Comparison of ENCODE assay signal across 1 cellular context in the genomic region with DNA sequence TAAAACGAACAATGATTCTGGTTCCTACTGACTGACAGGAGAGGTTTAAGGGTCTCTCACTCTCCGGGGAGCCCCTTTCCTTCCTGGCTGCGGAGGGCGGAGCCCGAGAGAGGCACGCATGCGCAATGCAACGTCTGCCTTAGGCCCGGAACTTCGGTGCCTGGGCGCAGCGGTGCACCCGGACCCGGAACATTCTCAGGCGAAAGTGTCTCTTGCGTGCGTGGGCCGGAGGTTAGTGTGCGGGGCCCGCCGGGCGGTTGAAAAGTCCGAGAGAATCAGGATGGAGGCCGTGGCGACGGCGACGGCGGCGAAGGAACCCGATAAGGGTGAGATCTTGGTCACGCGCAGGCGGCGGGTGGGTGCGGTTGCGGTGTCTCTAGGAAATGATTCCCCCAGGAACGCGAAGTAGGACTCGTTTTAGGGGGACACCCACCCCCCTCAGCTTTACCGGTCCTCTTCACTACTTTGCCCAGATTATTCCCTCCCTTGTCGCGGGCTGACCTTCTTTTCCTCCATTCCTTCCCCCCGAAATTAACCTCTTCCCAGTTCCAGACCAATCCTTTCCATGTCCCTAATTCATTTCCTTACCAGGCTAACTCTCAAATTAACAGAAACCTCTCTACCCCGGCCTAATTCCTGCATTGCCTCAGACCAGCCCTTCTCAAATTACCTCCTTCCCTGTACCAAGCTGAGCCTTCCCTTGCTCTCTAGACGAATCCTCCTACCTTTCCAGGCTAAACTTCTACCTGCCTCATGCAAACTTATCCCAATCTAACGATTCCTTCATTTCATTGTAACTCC.
A peak's percentile ranks its signal among the peaks of the same experiment; 100 is the strongest.
TF ChIP-seq lines count a peak whose summit lies in the region.

A gene (plus strand): TSS at position 142 of the 801 bp plus-strand sequence. CDS start 139 bp downstream, at position 281.

TF ChIP-seq in GM12878, 131 proteins besides CTCF, POLR2A, EP300 and RAD21 (continued from another document and continues in another):
- TF ChIP-seq, protein P1, sequence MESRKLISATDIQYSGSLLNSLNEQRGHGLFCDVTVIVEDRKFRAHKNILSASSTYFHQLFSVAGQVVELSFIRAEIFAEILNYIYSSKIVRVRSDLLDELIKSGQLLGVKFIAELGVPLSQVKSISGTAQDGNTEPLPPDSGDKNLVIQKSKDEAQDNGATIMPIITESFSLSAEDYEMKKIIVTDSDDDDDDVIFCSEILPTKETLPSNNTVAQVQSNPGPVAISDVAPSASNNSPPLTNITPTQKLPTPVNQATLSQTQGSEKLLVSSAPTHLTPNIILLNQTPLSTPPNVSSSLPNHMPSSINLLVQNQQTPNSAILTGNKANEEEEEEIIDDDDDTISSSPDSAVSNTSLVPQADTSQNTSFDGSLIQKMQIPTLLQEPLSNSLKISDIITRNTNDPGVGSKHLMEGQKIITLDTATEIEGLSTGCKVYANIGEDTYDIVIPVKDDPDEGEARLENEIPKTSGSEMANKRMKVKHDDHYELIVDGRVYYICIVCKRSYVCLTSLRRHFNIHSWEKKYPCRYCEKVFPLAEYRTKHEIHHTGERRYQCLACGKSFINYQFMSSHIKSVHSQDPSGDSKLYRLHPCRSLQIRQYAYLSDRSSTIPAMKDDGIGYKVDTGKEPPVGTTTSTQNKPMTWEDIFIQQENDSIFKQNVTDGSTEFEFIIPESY (IDR thresholded peaks at IDR 0.05), result peak; percentile 10; the same call in 1 of the 2 replicates
- no peak for TF ChIP-seq KAT2A (conservative IDR thresholded peaks at IDR 0.05; ENCODE audit: control insufficient read depth, low read depth, low read length)
- TF ChIP-seq SMAD5 (IDR thresholded peaks at IDR 0.05; ENCODE audit: low read depth), result peak; percentile 79
- TF ChIP-seq EED (IDR thresholded peaks at IDR 0.05; ENCODE audit: low read depth), result 0 out of 2 replicates have a peak, but pooled peaks have one; percentile 42
- TF ChIP-seq, protein P2, sequence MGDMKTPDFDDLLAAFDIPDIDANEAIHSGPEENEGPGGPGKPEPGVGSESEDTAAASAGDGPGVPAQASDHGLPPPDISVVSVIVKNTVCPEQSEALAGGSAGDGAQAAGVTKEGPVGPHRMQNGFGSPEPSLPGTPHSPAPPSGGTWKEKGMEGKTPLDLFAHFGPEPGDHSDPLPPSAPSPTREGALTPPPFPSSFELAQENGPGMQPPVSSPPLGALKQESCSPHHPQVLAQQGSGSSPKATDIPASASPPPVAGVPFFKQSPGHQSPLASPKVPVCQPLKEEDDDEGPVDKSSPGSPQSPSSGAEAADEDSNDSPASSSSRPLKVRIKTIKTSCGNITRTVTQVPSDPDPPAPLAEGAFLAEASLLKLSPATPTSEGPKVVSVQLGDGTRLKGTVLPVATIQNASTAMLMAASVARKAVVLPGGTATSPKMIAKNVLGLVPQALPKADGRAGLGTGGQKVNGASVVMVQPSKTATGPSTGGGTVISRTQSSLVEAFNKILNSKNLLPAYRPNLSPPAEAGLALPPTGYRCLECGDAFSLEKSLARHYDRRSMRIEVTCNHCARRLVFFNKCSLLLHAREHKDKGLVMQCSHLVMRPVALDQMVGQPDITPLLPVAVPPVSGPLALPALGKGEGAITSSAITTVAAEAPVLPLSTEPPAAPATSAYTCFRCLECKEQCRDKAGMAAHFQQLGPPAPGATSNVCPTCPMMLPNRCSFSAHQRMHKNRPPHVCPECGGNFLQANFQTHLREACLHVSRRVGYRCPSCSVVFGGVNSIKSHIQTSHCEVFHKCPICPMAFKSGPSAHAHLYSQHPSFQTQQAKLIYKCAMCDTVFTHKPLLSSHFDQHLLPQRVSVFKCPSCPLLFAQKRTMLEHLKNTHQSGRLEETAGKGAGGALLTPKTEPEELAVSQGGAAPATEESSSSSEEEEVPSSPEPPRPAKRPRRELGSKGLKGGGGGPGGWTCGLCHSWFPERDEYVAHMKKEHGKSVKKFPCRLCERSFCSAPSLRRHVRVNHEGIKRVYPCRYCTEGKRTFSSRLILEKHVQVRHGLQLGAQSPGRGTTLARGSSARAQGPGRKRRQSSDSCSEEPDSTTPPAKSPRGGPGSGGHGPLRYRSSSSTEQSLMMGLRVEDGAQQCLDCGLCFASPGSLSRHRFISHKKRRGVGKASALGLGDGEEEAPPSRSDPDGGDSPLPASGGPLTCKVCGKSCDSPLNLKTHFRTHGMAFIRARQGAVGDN (IDR thresholded peaks at IDR 0.05), result peak; percentile 70
- peak; percentile 54; the same call in 1 of the 2 replicates for TF ChIP-seq HDGF (IDR thresholded peaks at IDR 0.05)
- TF ChIP-seq, protein P3, sequence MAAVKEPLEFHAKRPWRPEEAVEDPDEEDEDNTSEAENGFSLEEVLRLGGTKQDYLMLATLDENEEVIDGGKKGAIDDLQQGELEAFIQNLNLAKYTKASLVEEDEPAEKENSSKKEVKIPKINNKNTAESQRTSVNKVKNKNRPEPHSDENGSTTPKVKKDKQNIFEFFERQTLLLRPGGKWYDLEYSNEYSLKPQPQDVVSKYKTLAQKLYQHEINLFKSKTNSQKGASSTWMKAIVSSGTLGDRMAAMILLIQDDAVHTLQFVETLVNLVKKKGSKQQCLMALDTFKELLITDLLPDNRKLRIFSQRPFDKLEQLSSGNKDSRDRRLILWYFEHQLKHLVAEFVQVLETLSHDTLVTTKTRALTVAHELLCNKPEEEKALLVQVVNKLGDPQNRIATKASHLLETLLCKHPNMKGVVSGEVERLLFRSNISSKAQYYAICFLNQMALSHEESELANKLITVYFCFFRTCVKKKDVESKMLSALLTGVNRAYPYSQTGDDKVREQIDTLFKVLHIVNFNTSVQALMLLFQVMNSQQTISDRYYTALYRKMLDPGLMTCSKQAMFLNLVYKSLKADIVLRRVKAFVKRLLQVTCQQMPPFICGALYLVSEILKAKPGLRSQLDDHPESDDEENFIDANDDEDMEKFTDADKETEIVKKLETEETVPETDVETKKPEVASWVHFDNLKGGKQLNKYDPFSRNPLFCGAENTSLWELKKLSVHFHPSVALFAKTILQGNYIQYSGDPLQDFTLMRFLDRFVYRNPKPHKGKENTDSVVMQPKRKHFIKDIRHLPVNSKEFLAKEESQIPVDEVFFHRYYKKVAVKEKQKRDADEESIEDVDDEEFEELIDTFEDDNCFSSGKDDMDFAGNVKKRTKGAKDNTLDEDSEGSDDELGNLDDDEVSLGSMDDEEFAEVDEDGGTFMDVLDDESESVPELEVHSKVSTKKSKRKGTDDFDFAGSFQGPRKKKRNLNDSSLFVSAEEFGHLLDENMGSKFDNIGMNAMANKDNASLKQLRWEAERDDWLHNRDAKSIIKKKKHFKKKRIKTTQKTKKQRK (IDR thresholded peaks at IDR 0.05; ENCODE audit: low read depth, low read length), result no peak
- no peak for TF ChIP-seq NFYA (IDR thresholded peaks at IDR 0.05; ENCODE audit: borderline replicate concordance, low read depth, low read length)
- TF ChIP-seq CBX3 (IDR thresholded peaks at IDR 0.05; ENCODE audit: borderline replicate concordance, low read depth), result no peak
- TF ChIP-seq, protein P4, sequence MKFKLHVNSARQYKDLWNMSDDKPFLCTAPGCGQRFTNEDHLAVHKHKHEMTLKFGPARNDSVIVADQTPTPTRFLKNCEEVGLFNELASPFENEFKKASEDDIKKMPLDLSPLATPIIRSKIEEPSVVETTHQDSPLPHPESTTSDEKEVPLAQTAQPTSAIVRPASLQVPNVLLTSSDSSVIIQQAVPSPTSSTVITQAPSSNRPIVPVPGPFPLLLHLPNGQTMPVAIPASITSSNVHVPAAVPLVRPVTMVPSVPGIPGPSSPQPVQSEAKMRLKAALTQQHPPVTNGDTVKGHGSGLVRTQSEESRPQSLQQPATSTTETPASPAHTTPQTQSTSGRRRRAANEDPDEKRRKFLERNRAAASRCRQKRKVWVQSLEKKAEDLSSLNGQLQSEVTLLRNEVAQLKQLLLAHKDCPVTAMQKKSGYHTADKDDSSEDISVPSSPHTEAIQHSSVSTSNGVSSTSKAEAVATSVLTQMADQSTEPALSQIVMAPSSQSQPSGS (IDR thresholded peaks at IDR 0.05; ENCODE audit: low read length), result no peak
- TF ChIP-seq PAX5 (IDR thresholded peaks at IDR 0.05; ENCODE audit: borderline replicate concordance, low read depth, low read length), result peak; percentile 99
- no peak; the same call in none of the 2 replicates for TF ChIP-seq FOXK2 (IDR thresholded peaks at IDR 0.05)
- TF ChIP-seq, protein P5, sequence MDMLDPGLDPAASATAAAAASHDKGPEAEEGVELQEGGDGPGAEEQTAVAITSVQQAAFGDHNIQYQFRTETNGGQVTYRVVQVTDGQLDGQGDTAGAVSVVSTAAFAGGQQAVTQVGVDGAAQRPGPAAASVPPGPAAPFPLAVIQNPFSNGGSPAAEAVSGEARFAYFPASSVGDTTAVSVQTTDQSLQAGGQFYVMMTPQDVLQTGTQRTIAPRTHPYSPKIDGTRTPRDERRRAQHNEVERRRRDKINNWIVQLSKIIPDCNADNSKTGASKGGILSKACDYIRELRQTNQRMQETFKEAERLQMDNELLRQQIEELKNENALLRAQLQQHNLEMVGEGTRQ (IDR thresholded peaks at IDR 0.05; ENCODE audit: borderline replicate concordance, low read depth, low read length), result peak; percentile 15; the same call in 1 of the 2 replicates
- no peak for TF ChIP-seq FOS (IDR thresholded peaks at IDR 0.05; ENCODE audit: borderline replicate concordance, extremely low read depth, insufficient read length)
- TF ChIP-seq SP1 (IDR thresholded peaks at IDR 0.05; ENCODE audit: low read depth, low read length), result peak; percentile 52
- peak; percentile 18; the same call in 1 of the 2 replicates for TF ChIP-seq TBL1XR1 (IDR thresholded peaks at IDR 0.05; ENCODE audit: low read depth, low read length)
- peak; percentile 86; the same call in 1 of the 2 replicates for TF ChIP-seq YBX1 (IDR thresholded peaks at IDR 0.05)
- TF ChIP-seq, protein P6, sequence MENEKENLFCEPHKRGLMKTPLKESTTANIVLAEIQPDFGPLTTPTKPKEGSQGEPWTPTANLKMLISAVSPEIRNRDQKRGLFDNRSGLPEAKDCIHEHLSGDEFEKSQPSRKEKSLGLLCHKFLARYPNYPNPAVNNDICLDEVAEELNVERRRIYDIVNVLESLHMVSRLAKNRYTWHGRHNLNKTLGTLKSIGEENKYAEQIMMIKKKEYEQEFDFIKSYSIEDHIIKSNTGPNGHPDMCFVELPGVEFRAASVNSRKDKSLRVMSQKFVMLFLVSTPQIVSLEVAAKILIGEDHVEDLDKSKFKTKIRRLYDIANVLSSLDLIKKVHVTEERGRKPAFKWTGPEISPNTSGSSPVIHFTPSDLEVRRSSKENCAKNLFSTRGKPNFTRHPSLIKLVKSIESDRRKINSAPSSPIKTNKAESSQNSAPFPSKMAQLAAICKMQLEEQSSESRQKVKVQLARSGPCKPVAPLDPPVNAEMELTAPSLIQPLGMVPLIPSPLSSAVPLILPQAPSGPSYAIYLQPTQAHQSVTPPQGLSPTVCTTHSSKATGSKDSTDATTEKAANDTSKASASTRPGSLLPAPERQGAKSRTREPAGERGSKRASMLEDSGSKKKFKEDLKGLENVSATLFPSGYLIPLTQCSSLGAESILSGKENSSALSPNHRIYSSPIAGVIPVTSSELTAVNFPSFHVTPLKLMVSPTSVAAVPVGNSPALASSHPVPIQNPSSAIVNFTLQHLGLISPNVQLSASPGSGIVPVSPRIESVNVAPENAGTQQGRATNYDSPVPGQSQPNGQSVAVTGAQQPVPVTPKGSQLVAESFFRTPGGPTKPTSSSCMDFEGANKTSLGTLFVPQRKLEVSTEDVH (IDR thresholded peaks at IDR 0.05; ENCODE audit: low read depth, partially characterized antibody), result peak; percentile 89
- peak; percentile 80; the same call in 1 of the 2 replicates for TF ChIP-seq ZNF217 (IDR thresholded peaks at IDR 0.05)
- TF ChIP-seq ZNF384 (IDR thresholded peaks at IDR 0.05; ENCODE audit: borderline replicate concordance, low read depth, low read length), result no peak
- peak; percentile 92 for TF ChIP-seq GABPA (IDR thresholded peaks at IDR 0.05; ENCODE audit: low read depth)
- TF ChIP-seq CREM (IDR thresholded peaks at IDR 0.05; ENCODE audit: low read depth), result peak; percentile 58; the same call in 1 of the 2 replicates
- TF ChIP-seq JUND (IDR thresholded peaks at IDR 0.05; ENCODE audit: low read depth, low read length), result no peak
- TF ChIP-seq ZZZ3 (IDR thresholded peaks at IDR 0.05; ENCODE audit: control insufficient read depth, insufficient read length, low read depth), result peak; percentile 92
- TF ChIP-seq, protein P7, sequence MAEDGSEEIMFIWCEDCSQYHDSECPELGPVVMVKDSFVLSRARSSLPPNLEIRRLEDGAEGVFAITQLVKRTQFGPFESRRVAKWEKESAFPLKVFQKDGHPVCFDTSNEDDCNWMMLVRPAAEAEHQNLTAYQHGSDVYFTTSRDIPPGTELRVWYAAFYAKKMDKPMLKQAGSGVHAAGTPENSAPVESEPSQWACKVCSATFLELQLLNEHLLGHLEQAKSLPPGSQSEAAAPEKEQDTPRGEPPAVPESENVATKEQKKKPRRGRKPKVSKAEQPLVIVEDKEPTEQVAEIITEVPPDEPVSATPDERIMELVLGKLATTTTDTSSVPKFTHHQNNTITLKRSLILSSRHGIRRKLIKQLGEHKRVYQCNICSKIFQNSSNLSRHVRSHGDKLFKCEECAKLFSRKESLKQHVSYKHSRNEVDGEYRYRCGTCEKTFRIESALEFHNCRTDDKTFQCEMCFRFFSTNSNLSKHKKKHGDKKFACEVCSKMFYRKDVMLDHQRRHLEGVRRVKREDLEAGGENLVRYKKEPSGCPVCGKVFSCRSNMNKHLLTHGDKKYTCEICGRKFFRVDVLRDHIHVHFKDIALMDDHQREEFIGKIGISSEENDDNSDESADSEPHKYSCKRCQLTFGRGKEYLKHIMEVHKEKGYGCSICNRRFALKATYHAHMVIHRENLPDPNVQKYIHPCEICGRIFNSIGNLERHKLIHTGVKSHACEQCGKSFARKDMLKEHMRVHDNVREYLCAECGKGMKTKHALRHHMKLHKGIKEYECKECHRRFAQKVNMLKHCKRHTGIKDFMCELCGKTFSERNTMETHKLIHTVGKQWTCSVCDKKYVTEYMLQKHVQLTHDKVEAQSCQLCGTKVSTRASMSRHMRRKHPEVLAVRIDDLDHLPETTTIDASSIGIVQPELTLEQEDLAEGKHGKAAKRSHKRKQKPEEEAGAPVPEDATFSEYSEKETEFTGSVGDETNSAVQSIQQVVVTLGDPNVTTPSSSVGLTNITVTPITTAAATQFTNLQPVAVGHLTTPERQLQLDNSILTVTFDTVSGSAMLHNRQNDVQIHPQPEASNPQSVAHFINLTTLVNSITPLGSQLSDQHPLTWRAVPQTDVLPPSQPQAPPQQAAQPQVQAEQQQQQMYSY (CRISPR knock-in tag; IDR thresholded peaks at IDR 0.05), result no peak
- no peak; the same call in 1 of the 2 replicates for TF ChIP-seq JUNB (IDR thresholded peaks at IDR 0.05)
- TF ChIP-seq HCFC1 (IDR thresholded peaks at IDR 0.05; ENCODE audit: low read length), result peak; percentile 72
